In the genomic region with DNA sequence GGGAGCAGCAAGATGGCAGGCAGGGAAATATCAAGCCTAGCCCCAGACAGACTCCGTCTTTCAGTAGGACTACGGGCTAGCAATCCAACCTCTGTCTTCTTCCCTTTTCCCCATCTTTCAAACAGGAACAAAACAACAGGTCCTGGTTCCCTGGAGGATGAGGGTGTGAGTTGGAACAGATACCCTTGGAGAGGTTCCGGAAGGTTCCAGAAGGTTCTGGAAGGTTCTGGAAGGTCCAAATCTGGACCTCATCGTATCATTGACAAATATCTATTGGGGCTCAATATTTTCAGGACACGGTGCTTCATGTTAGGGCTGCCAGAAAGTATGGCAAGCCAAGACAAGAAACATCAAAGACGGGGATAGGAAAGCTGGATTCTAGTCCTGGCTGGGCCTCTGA, we compare ENCODE assay signal across 21 cellular contexts. TPM values are rescaled to one million over a fixed set of nuclear protein-coding genes. Genes with fewer than 3 reads are reported as not detected.
A peak's percentile ranks its signal among the peaks of the same experiment; 100 is the strongest.
DNase-seq lines count a peak whose midpoint lies in the region; ATAC-seq, FAIRE-seq and TF ChIP-seq lines count a peak whose summit lies in the region.
"Had no signal": no experiment of that assay in that cellular context is flagged by ENCODE, and none has a peak within 500 bp of the region (broad histone marks: within the 10 kb centered on the region; RNA-seq: fewer than 3 reads in every experiment).

No MANE protein-coding gene starts in this region.

- H3K27me3 ChIP-seq in WERI-Rb-1 (ENCODE audit: insufficient read depth, low read depth, severe bottlenecking): no peaks in the 10 kb centered on the region
- peaks cover 2% of the 10 kb centered on the region for H3K27me3 ChIP-seq in bronchial epithelial cell (ENCODE audit: control insufficient read depth, insufficient read depth, low read length)
- peaks cover 30% of the 10 kb centered on the region for H3K27me3 ChIP-seq in neural progenitor cell
- H3K27me3 ChIP-seq in left lung: peaks cover 0 to 68% of the 10 kb centered on the region in 2 donors

- TF ChIP-seq CTCF in WERI-Rb-1 (IDR thresholded peaks at IDR 0.05; ENCODE audit: low read depth, low read length): no peak
- no peak for TF ChIP-seq CTCF in bronchial epithelial cell (IDR thresholded peaks at IDR 0.05; ENCODE audit: insufficient read depth, low read length, severe bottlenecking)
- no peak for TF ChIP-seq CTCF in neural progenitor cell (IDR thresholded peaks at IDR 0.05)
- no peak for TF ChIP-seq CTCF in left lung (IDR thresholded peaks at IDR 0.05)

- peaks cover 38% of the 10 kb centered on the region for H3K4me1 Mint-ChIP-seq in neural progenitor cell

- peak overlapping the region; percentile 84 for H3K27ac ChIP-seq in WERI-Rb-1
- no peak overlapping the region for H3K27ac ChIP-seq in neural progenitor cell
- H3K27ac ChIP-seq in left lung: no peak overlapping the region
- H3K27ac ChIP-seq: GM23248 had no signal

- no peaks in the 10 kb centered on the region for H3K9me3 ChIP-seq in WERI-Rb-1 (ENCODE audit: severe bottlenecking)
- H3K9me3 ChIP-seq in neural progenitor cell (ENCODE audit: low read depth): no peaks in the 10 kb centered on the region
- no peaks in the 10 kb centered on the region for H3K9me3 ChIP-seq in left lung
- H3K9me3 ChIP-seq: Caco-2 had no signal

- H2AFZ ChIP-seq in neural progenitor cell (replicated peaks): no peak overlapping the region
- H2AFZ ChIP-seq: GM23248 had no signal

- peaks cover 6% of the 10 kb centered on the region for H3K27me3 Mint-ChIP-seq in neural progenitor cell (ENCODE audit: insufficient read depth, low read depth)

- no peaks in the 10 kb centered on the region for H4K20me1 ChIP-seq in neural progenitor cell (ENCODE audit: low read depth)

- no peak overlapping the region for H3K9ac ChIP-seq in neural progenitor cell
- H3K9ac ChIP-seq: GM23248 had no signal

- intact Hi-C loops in left lung (cut with DNase I): no loop called here

- peak overlapping the region; percentile 41 for H3K4me3 Mint-ChIP-seq in neural progenitor cell
- H3K4me3 Mint-ChIP-seq: CD4-positive, CD25-positive, alpha-beta regulatory T cell; CD8-positive, alpha-beta T cell; HFFc6 had no signal

- H3K36me3 Mint-ChIP-seq in neural progenitor cell: no peaks in the 10 kb centered on the region
- H3K36me3 Mint-ChIP-seq: CD4-positive, CD25-positive, alpha-beta regulatory T cell; CD8-positive, alpha-beta T cell had no signal

- H3K4me3 ChIP-seq in WERI-Rb-1 (ENCODE audit: low read depth, low read length) (no peak overlapping the region), bronchial epithelial cell (ENCODE audit: low read depth, low read length) (no peak overlapping the region), neural progenitor cell (no peak overlapping the region), left lung (no peak overlapping the region)
- H3K4me3 ChIP-seq: GM23248 had no signal

- no peak overlapping the region for H3K27ac Mint-ChIP-seq in neural progenitor cell
- H3K27ac Mint-ChIP-seq: CD4-positive, CD25-positive, alpha-beta regulatory T cell; CD8-positive, alpha-beta T cell; HFFc6 had no signal

- no peak overlapping the region for H3K4me2 ChIP-seq in neural progenitor cell

- DNase-seq in OCI-M1 (lab: John Stamatoyannopoulos, UW): peak; percentile 35
- DNase-seq in WERI-Rb-1: no peak
- DNase-seq in bronchial epithelial cell (ENCODE audit: low read depth): no peak
- no peak for DNase-seq in neural progenitor cell (ENCODE audit: low spot score)
- no peak for DNase-seq in glomerular visceral epithelial cell (ENCODE audit: extremely low spot score)
- DNase-seq in left lung: no peak
- DNase-seq in DMS153 treated with DMSO at 0.1 percent for 48 hours (lab: John Stamatoyannopoulos, UW; ENCODE audit: unreplicated experiment): no peak
- DNase-seq: C1 segment of cervical spinal cord; Caco-2; CD4-positive, CD25-positive, alpha-beta regulatory T cell; CD8-positive, alpha-beta T cell; DMS153; DMS79; EL; GDM1; GM23248; H7; HFFc6 had no signal

- H3K79me2 ChIP-seq in neural progenitor cell (ENCODE audit: low read depth): no peaks in the 10 kb centered on the region

- no peaks in the 10 kb centered on the region for H3K9me3 Mint-ChIP-seq in neural progenitor cell
- H3K9me3 Mint-ChIP-seq: CD8-positive, alpha-beta T cell; HFFc6 had no signal

- H3K36me3 ChIP-seq in WERI-Rb-1: no peaks in the 10 kb centered on the region
- no peaks in the 10 kb centered on the region for H3K36me3 ChIP-seq in bronchial epithelial cell (ENCODE audit: control insufficient read depth, insufficient read depth, low read length)
- H3K36me3 ChIP-seq in neural progenitor cell: no peaks in the 10 kb centered on the region
- H3K36me3 ChIP-seq in left lung: no peaks in the 10 kb centered on the region

- peaks cover 15% of the 10 kb centered on the region for H3K4me1 ChIP-seq in neural progenitor cell
- H3K4me1 ChIP-seq in left lung: peaks cover 5 to 12% of the 10 kb centered on the region in 2 donors

- no peak for ATAC-seq in left lung
- ATAC-seq: CD8-positive, alpha-beta T cell had no signal

- H3F3A ChIP-seq in neural progenitor cell (ENCODE audit: low read depth): peaks cover 18% of the 10 kb centered on the region

- peak; percentile 13 for FAIRE-seq in bronchial epithelial cell (lab: Jason Lieb, UNC)
- FAIRE-seq: GM12891, GM18507, H1 had no signal

RNA-seq across cellular contexts. Expression of gene FEM1A, which starts 28.5 kb away (rescaled TPM):
- total RNA-seq in bronchial epithelial cell: 20.0 and 23.3 TPM in 2 replicates
- total RNA-seq in neural progenitor cell (ENCODE audit: low replicate concordance): 6.9 and 13.9 TPM in 2 replicates
- total RNA-seq in left lung: 10 to 100 TPM in 1 of 2 donors, 1 to 10 TPM in 1; 9.9 to 14.2 TPM

RNA-seq across cellular contexts. Expression of gene DPP9, which starts 39.4 kb away (rescaled TPM):
- total RNA-seq in bronchial epithelial cell: 34.0 and 36.7 TPM in 2 replicates
- total RNA-seq in neural progenitor cell (ENCODE audit: low replicate concordance): 17.1 and 34.7 TPM in 2 replicates
- 10 to 100 TPM; 79.7 to 95.5 TPM for total RNA-seq in left lung
